In genomic region chr1:33316601-33317000, GRCh38 we compare ENCODE assay signal across 1 cellular context.
TF ChIP-seq lines count a peak whose summit lies in the region.

No MANE protein-coding gene starts in this region.

TF ChIP-seq in HEK293, 187 proteins besides CTCF, POLR2A, EP300 and RAD21 (continued from another document):
- TF ChIP-seq ZNF558 (tag by site-specific recombination; IDR thresholded peaks at IDR 0.05) (no peak), ZNF138 (tag by site-specific recombination; IDR thresholded peaks at IDR 0.05; ENCODE audit: borderline replicate concordance) (no peak), ZNF658 (tag by site-specific recombination; IDR thresholded peaks at IDR 0.05) (no peak), ZNF174 (tag by site-specific recombination; IDR thresholded peaks at IDR 0.05) (no peak)
